ENCODE assay signal across 8 cellular contexts in the genomic region with DNA sequence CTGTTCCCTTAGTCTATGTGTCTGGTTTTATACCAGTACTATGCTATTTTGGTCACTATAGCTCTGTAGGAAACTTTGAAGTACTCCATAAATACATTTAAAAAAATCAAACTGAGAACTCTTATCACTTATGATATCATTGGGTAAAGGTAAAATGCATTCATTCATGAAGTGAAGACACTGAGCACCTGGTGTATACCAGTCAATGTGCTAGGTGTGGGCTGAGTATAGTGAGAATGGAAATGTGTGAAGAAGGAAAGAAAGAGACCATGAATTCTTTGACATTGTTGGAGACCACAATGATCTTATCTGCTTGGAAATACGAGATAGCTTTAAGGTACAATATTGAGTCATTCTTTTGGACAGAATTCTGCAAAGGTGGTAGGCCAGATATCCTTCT.
"Had no signal": no experiment of that assay in that cellular context is flagged by ENCODE, and none has a peak within 500 bp of the region (broad histone marks: within the 10 kb centered on the region; RNA-seq: fewer than 3 reads in every experiment).

No MANE protein-coding gene starts in this region.

- H3K9me3 Mint-ChIP-seq: HFFc6 had no signal

- H3K36me3 ChIP-seq: HAP-1 had no signal

- H3K9ac ChIP-seq: GM23248 had no signal

- H3K9me3 ChIP-seq: HAP-1 had no signal

- H3K27ac ChIP-seq: GM23248 had no signal

- H3K4me3 Mint-ChIP-seq: HFFc6 had no signal

- H3K4me3 ChIP-seq: GM23248, HAP-1 had no signal

- H2AFZ ChIP-seq: GM23248 had no signal

- H3K4me1 ChIP-seq: HAP-1 had no signal

- DNase-seq: GM23248, GOT3, H7, HFFc6, IMR-90 had no signal

- FAIRE-seq: HTR-8/SVneo had no signal

- ATAC-seq: HCT116 had no signal
